1 cellular context compared by ENCODE assay signal in the genomic region with DNA sequence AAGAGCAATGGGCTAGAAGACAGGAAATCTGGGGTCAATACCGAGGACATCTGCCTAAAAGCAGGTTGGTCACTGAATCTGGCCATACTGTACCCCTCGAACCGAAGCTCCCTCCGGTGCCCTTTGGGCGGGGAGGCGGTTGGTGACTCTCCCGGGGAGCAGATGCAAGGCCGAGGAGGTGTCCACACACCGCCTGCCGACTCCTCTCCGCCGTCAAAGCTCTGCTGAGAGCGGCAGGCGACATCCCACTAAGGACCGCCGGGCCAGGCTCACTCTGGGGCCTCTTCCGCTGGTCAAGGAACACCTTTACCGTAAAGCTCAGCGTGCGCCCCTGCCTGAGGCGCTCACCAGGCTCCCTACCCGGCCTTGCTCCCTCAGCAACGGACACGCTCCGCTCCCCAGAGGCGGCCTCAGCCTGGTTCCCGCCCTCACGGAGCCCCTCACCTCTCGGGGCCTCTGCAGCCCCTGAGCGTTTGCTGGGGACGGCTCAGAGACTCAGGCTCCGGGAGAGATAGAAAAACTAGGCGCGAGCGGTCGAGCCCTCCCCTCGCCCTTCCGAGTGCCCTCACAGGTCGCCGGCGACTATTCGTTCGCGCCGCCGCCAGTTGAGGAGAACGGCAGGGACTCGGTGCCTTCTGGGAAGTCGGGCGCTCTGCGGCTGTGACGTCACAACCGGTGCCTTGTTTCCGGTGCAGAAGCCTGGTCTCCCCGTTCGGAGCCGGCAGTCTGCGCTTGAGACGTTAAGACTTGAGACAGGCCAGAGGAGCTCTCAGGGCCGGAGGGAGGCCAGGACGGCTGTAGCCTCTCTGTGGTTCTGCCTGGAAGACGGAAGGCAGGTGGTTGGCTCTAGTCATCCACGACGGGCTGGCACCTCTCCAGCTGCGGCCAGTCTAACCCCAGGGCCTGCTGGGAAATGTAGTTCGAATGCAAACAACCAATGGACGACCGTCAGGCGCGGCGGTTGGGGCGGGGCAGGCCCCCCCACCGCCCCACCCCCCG.
TF ChIP-seq lines count a peak whose summit lies in the region.

A gene with protein sequence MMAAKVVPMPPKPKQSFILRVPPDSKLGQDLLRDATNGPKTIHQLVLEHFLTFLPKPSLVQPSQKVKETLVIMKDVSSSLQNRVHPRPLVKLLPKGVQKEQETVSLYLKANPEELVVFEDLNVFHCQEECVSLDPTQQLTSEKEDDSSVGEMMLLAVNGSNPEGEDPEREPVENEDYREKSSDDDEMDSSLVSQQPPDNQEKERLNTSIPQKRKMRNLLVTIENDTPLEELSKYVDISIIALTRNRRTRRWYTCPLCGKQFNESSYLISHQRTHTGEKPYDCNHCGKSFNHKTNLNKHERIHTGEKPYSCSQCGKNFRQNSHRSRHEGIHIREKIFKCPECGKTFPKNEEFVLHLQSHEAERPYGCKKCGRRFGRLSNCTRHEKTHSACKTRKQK (minus strand): TSS at position 616 of the 999 bp plus-strand sequence. CDS start 1,403 bp downstream, outside the sequence.

TF ChIP-seq in HepG2, 621 proteins besides CTCF, POLR2A, EP300 and RAD21 (continued from another document and continues in another):
- peak; percentile 90 for TF ChIP-seq ZNF574 (CRISPR knock-in tag; IDR thresholded peaks at IDR 0.05)
- TF ChIP-seq FOSL2 (CRISPR knock-in tag; IDR thresholded peaks at IDR 0.05), result peak; percentile 44
- peak; percentile 78; the same call in 1 of the 2 replicates for TF ChIP-seq ZNF691 (CRISPR knock-in tag; IDR thresholded peaks at IDR 0.05; ENCODE audit: borderline replicate concordance, low read depth)
- TF ChIP-seq TP53 (CRISPR knock-in tag; conservative IDR thresholded peaks at IDR 0.05), result peak; percentile 64
- TF ChIP-seq NCOA1 (CRISPR knock-in tag; IDR thresholded peaks at IDR 0.05), result 0 out of 2 replicates have a peak, but pooled peaks have one; percentile 81
- no peak for TF ChIP-seq NFAT5 (CRISPR knock-in tag; IDR thresholded peaks at IDR 0.05)
- TF ChIP-seq MEIS1 (CRISPR knock-in tag; IDR thresholded peaks at IDR 0.05; ENCODE audit: borderline replicate concordance), result peak; percentile 77; the same call in 1 of the 2 replicates
- peak; percentile 98 for TF ChIP-seq CREM (IDR thresholded peaks at IDR 0.05)
- peak; percentile 61 for TF ChIP-seq CREM (CRISPR knock-in tag; IDR thresholded peaks at IDR 0.05)
- TF ChIP-seq, protein P1, sequence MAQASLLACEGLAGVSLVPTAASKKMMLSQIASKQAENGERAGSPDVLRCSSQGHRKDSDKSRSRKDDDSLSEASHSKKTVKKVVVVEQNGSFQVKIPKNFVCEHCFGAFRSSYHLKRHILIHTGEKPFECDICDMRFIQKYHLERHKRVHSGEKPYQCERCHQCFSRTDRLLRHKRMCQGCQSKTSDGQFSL (CRISPR knock-in tag; IDR thresholded peaks at IDR 0.05), result peak; percentile 74; the same call in 1 of the 2 replicates
- TF ChIP-seq SP140L (CRISPR knock-in tag; IDR thresholded peaks at IDR 0.05; ENCODE audit: borderline replicate concordance), result 0 out of 2 replicates have a peak, but pooled peaks have one; percentile 56
- TF ChIP-seq PRPF4 (IDR thresholded peaks at IDR 0.05; ENCODE audit: low read depth, low read length, poor library complexity, severe bottlenecking), result no peak
- TF ChIP-seq GMEB2 (CRISPR knock-in tag; IDR thresholded peaks at IDR 0.05; ENCODE audit: low read depth), result peak; percentile 46; the same call in 1 of the 2 replicates
- TF ChIP-seq, protein P2, sequence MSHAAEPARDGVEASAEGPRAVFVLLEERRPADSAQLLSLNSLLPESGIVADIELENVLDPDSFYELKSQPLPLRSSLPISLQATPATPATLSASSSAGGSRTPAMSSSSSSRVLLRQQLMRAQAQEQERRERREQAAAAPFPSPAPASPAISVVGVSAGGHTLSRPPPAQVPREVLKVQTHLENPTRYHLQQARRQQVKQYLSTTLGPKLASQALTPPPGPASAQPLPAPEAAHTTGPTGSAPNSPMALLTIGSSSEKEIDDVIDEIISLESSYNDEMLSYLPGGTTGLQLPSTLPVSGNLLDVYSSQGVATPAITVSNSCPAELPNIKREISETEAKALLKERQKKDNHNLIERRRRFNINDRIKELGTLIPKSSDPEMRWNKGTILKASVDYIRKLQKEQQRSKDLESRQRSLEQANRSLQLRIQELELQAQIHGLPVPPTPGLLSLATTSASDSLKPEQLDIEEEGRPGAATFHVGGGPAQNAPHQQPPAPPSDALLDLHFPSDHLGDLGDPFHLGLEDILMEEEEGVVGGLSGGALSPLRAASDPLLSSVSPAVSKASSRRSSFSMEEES (CRISPR knock-in tag; IDR thresholded peaks at IDR 0.05), result 0 out of 2 replicates have a peak, but pooled peaks have one; percentile 34
- TF ChIP-seq ZNF816 (CRISPR knock-in tag; IDR thresholded peaks at IDR 0.05; ENCODE audit: borderline replicate concordance), result no peak; the same call in 1 of the 2 replicates
- 0 out of 2 replicates have a peak, but pooled peaks have one; percentile 31 for TF ChIP-seq ATF6 (CRISPR knock-in tag; conservative IDR thresholded peaks at IDR 0.05)
- TF ChIP-seq, protein P3, sequence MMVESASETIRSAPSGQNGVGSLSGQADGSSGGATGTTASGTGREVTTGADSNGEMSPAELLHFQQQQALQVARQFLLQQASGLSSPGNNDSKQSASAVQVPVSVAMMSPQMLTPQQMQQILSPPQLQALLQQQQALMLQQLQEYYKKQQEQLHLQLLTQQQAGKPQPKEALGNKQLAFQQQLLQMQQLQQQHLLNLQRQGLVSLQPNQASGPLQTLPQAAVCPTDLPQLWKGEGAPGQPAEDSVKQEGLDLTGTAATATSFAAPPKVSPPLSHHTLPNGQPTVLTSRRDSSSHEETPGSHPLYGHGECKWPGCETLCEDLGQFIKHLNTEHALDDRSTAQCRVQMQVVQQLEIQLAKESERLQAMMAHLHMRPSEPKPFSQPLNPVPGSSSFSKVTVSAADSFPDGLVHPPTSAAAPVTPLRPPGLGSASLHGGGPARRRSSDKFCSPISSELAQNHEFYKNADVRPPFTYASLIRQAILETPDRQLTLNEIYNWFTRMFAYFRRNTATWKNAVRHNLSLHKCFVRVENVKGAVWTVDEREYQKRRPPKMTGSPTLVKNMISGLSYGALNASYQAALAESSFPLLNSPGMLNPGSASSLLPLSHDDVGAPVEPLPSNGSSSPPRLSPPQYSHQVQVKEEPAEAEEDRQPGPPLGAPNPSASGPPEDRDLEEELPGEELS (CRISPR knock-in tag; IDR thresholded peaks at IDR 0.05), result 0 out of 2 replicates have a peak, but pooled peaks have one; percentile 16
- TF ChIP-seq HHEX (CRISPR knock-in tag; IDR thresholded peaks at IDR 0.05), result no peak
- 0 out of 2 replicates have a peak, but pooled peaks have one; percentile 38 for TF ChIP-seq NFE2L1 (CRISPR knock-in tag; IDR thresholded peaks at IDR 0.05; ENCODE audit: borderline replicate concordance)
- TF ChIP-seq, protein P4, sequence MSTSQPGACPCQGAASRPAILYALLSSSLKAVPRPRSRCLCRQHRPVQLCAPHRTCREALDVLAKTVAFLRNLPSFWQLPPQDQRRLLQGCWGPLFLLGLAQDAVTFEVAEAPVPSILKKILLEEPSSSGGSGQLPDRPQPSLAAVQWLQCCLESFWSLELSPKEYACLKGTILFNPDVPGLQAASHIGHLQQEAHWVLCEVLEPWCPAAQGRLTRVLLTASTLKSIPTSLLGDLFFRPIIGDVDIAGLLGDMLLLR (CRISPR knock-in tag; IDR thresholded peaks at IDR 0.05), result peak; percentile 33; the same call in 1 of the 2 replicates
- TF ChIP-seq SUZ12 (IDR thresholded peaks at IDR 0.05; ENCODE audit: low read depth, low read length), result peak; percentile 47
- peak; percentile 37; the same call in 1 of the 2 replicates for TF ChIP-seq ZNF792 (CRISPR knock-in tag; IDR thresholded peaks at IDR 0.05)
- TF ChIP-seq SMAD9 (CRISPR knock-in tag; IDR thresholded peaks at IDR 0.05), result 0 out of 2 replicates have a peak, but pooled peaks have one; percentile 43
- TF ChIP-seq SPEN (CRISPR knock-in tag; IDR thresholded peaks at IDR 0.05; ENCODE audit: low read depth), result peak; percentile 87
- peak; percentile 71; the same call in 1 of the 2 replicates for TF ChIP-seq ZBTB42 (CRISPR knock-in tag; IDR thresholded peaks at IDR 0.05)
- TF ChIP-seq HOXA3 (CRISPR knock-in tag; IDR thresholded peaks at IDR 0.05), result peak; percentile 89
- TF ChIP-seq ZNF3 (CRISPR knock-in tag; IDR thresholded peaks at IDR 0.05), result no peak
- TF ChIP-seq ZNF784 (CRISPR knock-in tag; IDR thresholded peaks at IDR 0.05; ENCODE audit: borderline replicate concordance), result peak; percentile 88
- TF ChIP-seq RXRB (CRISPR knock-in tag; IDR thresholded peaks at IDR 0.05; ENCODE audit: borderline replicate concordance), result peak; percentile 28; the same call in 1 of the 2 replicates
